16 cellular contexts compared by ENCODE assay signal in the genomic region with DNA sequence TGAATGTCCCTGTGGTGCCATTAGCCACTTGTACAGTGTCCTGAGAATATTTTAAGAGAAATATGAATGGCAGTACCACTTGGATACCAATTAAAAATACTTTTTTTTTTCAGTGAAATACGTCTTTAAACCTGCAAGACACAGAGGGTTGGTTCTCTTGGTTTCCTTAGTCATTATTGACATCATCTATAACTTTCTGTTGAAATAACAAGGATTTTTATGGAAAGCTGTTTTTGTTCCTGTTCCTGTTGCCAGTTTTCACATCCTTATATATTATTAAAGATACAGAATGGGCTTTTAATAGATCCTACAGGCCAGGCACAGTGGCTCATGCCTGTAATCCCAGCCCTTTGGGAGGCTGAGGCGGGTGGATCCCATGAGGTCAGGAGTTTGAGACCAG.
A peak's percentile ranks its signal among the peaks of the same experiment; 100 is the strongest.
DNase-seq lines count a peak whose midpoint lies in the region.
"Had no signal": no experiment of that assay in that cellular context is flagged by ENCODE, and none has a peak within 500 bp of the region (broad histone marks: within the 10 kb centered on the region; RNA-seq: fewer than 3 reads in every experiment).

No MANE protein-coding gene starts in this region.

- peaks cover 8% of the 10 kb centered on the region for H3K9me3 Mint-ChIP-seq in dendritic cell treated with granulocyte-macrophage colony-stimulating factor and Interleukin-4, amounts not matched to agents 40 ng/mL and 50 ng/mL, for 4 days
- peaks cover 3% of the 10 kb centered on the region for H3K9me3 Mint-ChIP-seq in T-helper 2 cell treated with Interferon-gamma antibody and Interleukin-4, amounts not matched to agents 5 μg/mL and 100 μg/mL, for 36 hours
- H3K9me3 Mint-ChIP-seq: CD4-positive, alpha-beta T cell had no signal

- H3K36me3 Mint-ChIP-seq in dendritic cell treated with granulocyte-macrophage colony-stimulating factor and Interleukin-4, amounts not matched to agents 40 ng/mL and 50 ng/mL, for 4 days (ENCODE audit: low read depth), result no peaks in the 10 kb centered on the region
- no peaks in the 10 kb centered on the region for H3K36me3 Mint-ChIP-seq in T-helper 2 cell treated with Interferon-gamma antibody and Interleukin-4, amounts not matched to agents 5 μg/mL and 100 μg/mL, for 36 hours (ENCODE audit: low read depth)

- intact Hi-C loops in dendritic cell treated with granulocyte-macrophage colony-stimulating factor and Interleukin-4, amounts not matched to agents 40 ng/mL and 50 ng/mL, for 4 days (cut with micrococcal nuclease), result loop anchor here (5.0 to 10.0 kb wide), 2 partner anchors 184 to 353 kb away; no protein-coding TSS in a partner anchor

- H3K27me3 ChIP-seq in skeletal muscle satellite cell (ENCODE audit: control insufficient read depth, insufficient read depth, low read length), result no peaks in the 10 kb centered on the region

- no peaks in the 10 kb centered on the region for H3K9me3 ChIP-seq in skeletal muscle satellite cell (replicated peaks; ENCODE audit: low read length)
- H3K9me3 ChIP-seq: Caco-2 had no signal

- peaks cover 27% of the 10 kb centered on the region for H3K4me1 Mint-ChIP-seq in dendritic cell treated with granulocyte-macrophage colony-stimulating factor and Interleukin-4, amounts not matched to agents 40 ng/mL and 50 ng/mL, for 4 days (ENCODE audit: low read depth)
- H3K4me1 Mint-ChIP-seq in T-helper 2 cell treated with Interferon-gamma antibody and Interleukin-4, amounts not matched to agents 5 μg/mL and 100 μg/mL, for 36 hours (ENCODE audit: low read depth), result peaks cover 5% of the 10 kb centered on the region

- H3K4me2 ChIP-seq in skeletal muscle satellite cell (ENCODE audit: low read length), result peak overlapping the region; percentile 26

- peak overlapping the region; percentile 97 for H3K27ac Mint-ChIP-seq in dendritic cell treated with granulocyte-macrophage colony-stimulating factor and Interleukin-4, amounts not matched to agents 40 ng/mL and 50 ng/mL, for 4 days
- no peak overlapping the region for H3K27ac Mint-ChIP-seq in T-helper 2 cell treated with Interferon-gamma antibody and Interleukin-4, amounts not matched to agents 5 μg/mL and 100 μg/mL, for 36 hours
- H3K27ac Mint-ChIP-seq: CD4-positive, alpha-beta T cell had no signal

- DNase-seq in CD1c-positive myeloid dendritic cell (ENCODE audit: extremely low spot score) (peak; percentile 83), LHCN-M2 (ENCODE audit: low read depth) (peak; percentile 31), NCI-H146 (lab: John Stamatoyannopoulos, UW) (no peak), cortex of kidney (lab: John Stamatoyannopoulos, UW) (no peak)
- no peak for DNase-seq in T-helper 2 cell treated with Interferon-gamma antibody and Interleukin-4, amounts not matched to agents 5 μg/mL and 100 μg/mL, for 36 hours (ENCODE audit: low spot score)
- DNase-seq: ACHN; CD4-positive, alpha-beta T cell; EL; NCI-H1092 treated with DMSO at 0.1 percent for 48 hours; NCI-H2081 treated with DMSO at 0.1 percent for 48 hours; NCI-H446 treated with DMSO at 0.1 percent for 48 hours; Right ventricle myocardium superior had no signal

- peaks cover 34% of the 10 kb centered on the region for H3K4me1 ChIP-seq in skeletal muscle satellite cell (ENCODE audit: control insufficient read depth, insufficient read depth, low read length)
- H3K4me1 ChIP-seq: Caco-2 had no signal

- H3K4me3 ChIP-seq in skeletal muscle satellite cell (ENCODE audit: low read length), result no peak overlapping the region
- H3K4me3 ChIP-seq: SK-N-MC had no signal

- H3K4me3 Mint-ChIP-seq in dendritic cell treated with granulocyte-macrophage colony-stimulating factor and Interleukin-4, amounts not matched to agents 40 ng/mL and 50 ng/mL, for 4 days, result peak overlapping the region; percentile 58
- no peak overlapping the region for H3K4me3 Mint-ChIP-seq in T-helper 2 cell treated with Interferon-gamma antibody and Interleukin-4, amounts not matched to agents 5 μg/mL and 100 μg/mL, for 36 hours
- H3K4me3 Mint-ChIP-seq: CD4-positive, alpha-beta T cell had no signal

- H3K9ac ChIP-seq in skeletal muscle satellite cell (ENCODE audit: low read depth, low read length), result no peak overlapping the region

- peaks cover 39% of the 10 kb centered on the region for H3K27me3 Mint-ChIP-seq in dendritic cell treated with granulocyte-macrophage colony-stimulating factor and Interleukin-4, amounts not matched to agents 40 ng/mL and 50 ng/mL, for 4 days
- no peaks in the 10 kb centered on the region for H3K27me3 Mint-ChIP-seq in T-helper 2 cell treated with Interferon-gamma antibody and Interleukin-4, amounts not matched to agents 5 μg/mL and 100 μg/mL, for 36 hours (ENCODE audit: low read depth)
- H3K27me3 Mint-ChIP-seq: CD4-positive, alpha-beta T cell had no signal

- no peaks in the 10 kb centered on the region for H3K36me3 ChIP-seq in skeletal muscle satellite cell (ENCODE audit: insufficient read depth, low read length)

Comparison
In these comparisons a context has a peak if more than half of its experiments do, and no peak if none do; other contexts are left out.
1. DNase-seq: peak in CD1c-positive myeloid dendritic cell (single experiment) and LHCN-M2 (single experiment); none in T-helper 2 cell treated with Interferon-gamma antibody and Interleukin-4, amounts not matched to agents 5 μg/mL and 100 μg/mL, for 36 hours (single experiment), NCI-H146 (single experiment) and cortex of kidney (single experiment).